8 cellular contexts compared by ENCODE assay signal in genomic region chr6:158040051-158040803, GRCh38. TPM values are rescaled to one million over a fixed set of nuclear protein-coding genes. Genes with fewer than 3 reads are reported as not detected.
DNase-seq lines count a peak whose midpoint lies in the region; ATAC-seq, FAIRE-seq and TF ChIP-seq lines count a peak whose summit lies in the region.

No MANE protein-coding gene starts in this region.

- H3K4me1 Mint-ChIP-seq in CD4-positive, CD25-positive, alpha-beta regulatory T cell = peaks cover 5 to 22% (median 16%) of the 10 kb centered on the region in 4 donors

- FAIRE-seq in bronchial epithelial cell (lab: Jason Lieb, UNC) = peak; percentile 13

- no peaks in the 10 kb centered on the region for H3K27me3 Mint-ChIP-seq in CD4-positive, CD25-positive, alpha-beta regulatory T cell

- H3K27ac Mint-ChIP-seq in CD4-positive, CD25-positive, alpha-beta regulatory T cell = peak overlapping the region in 2 of 3 donors; percentile 60 to 80

- H3K36me3 ChIP-seq in CD4-positive, CD25-positive, alpha-beta regulatory T cell (ENCODE audit: control insufficient read depth, insufficient read depth, low read length) = peaks cover 9% of the 10 kb centered on the region
- H3K36me3 ChIP-seq in bronchial epithelial cell (ENCODE audit: control insufficient read depth, insufficient read depth, low read length) = no peaks in the 10 kb centered on the region
- H3K36me3 ChIP-seq in lower lobe of right lung = no peaks in the 10 kb centered on the region
- no peaks in the 10 kb centered on the region for H3K36me3 ChIP-seq in urinary bladder (ENCODE audit: insufficient read depth)

- no peaks in the 10 kb centered on the region for H3K27me3 ChIP-seq in CD4-positive, CD25-positive, alpha-beta regulatory T cell (ENCODE audit: control insufficient read depth, insufficient read depth, low read length)
- H3K27me3 ChIP-seq in bronchial epithelial cell (ENCODE audit: control insufficient read depth, insufficient read depth, low read length) (no peaks in the 10 kb centered on the region), lower lobe of right lung (ENCODE audit: low read depth) (no peaks in the 10 kb centered on the region)

- H3K4me3 Mint-ChIP-seq in CD4-positive, CD25-positive, alpha-beta regulatory T cell = peak overlapping the region in 1 of 4 donors; percentile 28

- peak in 1 of 3 donors; percentile 82 for DNase-seq in CD4-positive, CD25-positive, alpha-beta regulatory T cell
- peak; percentile 92 for DNase-seq in HCEC 1CT
- DNase-seq in RKO (ENCODE audit: low spot score) = peak; percentile 33
- DNase-seq in bronchial epithelial cell (ENCODE audit: low read depth) = peak; percentile 96
- DNase-seq in lower lobe of right lung = peak; percentile 5
- DNase-seq in activated gamma-delta T cell (lab: John Stamatoyannopoulos, UW) = no peak
- no peak for DNase-seq in RPMI8226

- ATAC-seq in CD4-positive, CD25-positive, alpha-beta regulatory T cell (ENCODE audit: low read depth in 2 of 2) = peak; percentile 42 to 59
- ATAC-seq in lower lobe of right lung = peak; percentile 24 to 51

- no peak overlapping the region for H3K27ac ChIP-seq in CD4-positive, CD25-positive, alpha-beta regulatory T cell (ENCODE audit: insufficient read depth, low read length, poor library complexity, severe bottlenecking)
- H3K27ac ChIP-seq in lower lobe of right lung (peak overlapping the region; percentile 21), urinary bladder (ENCODE audit: low read depth) (peak overlapping the region; percentile 23)

- peaks cover 15% of the 10 kb centered on the region for H3K4me1 ChIP-seq in CD4-positive, CD25-positive, alpha-beta regulatory T cell (ENCODE audit: control insufficient read depth, insufficient read depth, low read length, poor library complexity, severe bottlenecking)
- H3K4me1 ChIP-seq in lower lobe of right lung = peaks cover 29% of the 10 kb centered on the region
- H3K4me1 ChIP-seq in urinary bladder (ENCODE audit: insufficient read depth) = peaks cover 2% of the 10 kb centered on the region

- peaks cover 42% of the 10 kb centered on the region for H3K36me3 Mint-ChIP-seq in CD4-positive, CD25-positive, alpha-beta regulatory T cell

- intact Hi-C loops in lower lobe of right lung (cut with DNase I) = no loop called here

- H3K9me3 Mint-ChIP-seq in CD4-positive, CD25-positive, alpha-beta regulatory T cell = peaks cover 0 to 5% (median 0%) of the 10 kb centered on the region in 7 donors

- H3K9me3 ChIP-seq in CD4-positive, CD25-positive, alpha-beta regulatory T cell (ENCODE audit: control insufficient read depth in 2 of 2, low read length in 2 of 2) = no peaks in the 10 kb centered on the region
- no peaks in the 10 kb centered on the region for H3K9me3 ChIP-seq in lower lobe of right lung

- no peak overlapping the region for H3K4me3 ChIP-seq in CD4-positive, CD25-positive, alpha-beta regulatory T cell (ENCODE audit: low read depth, low read length)
- H3K4me3 ChIP-seq in bronchial epithelial cell (ENCODE audit: low read depth, low read length) (no peak overlapping the region), lower lobe of right lung (no peak overlapping the region), urinary bladder (ENCODE audit: low read depth, low read length) (no peak overlapping the region)

- no peak for TF ChIP-seq CTCF in bronchial epithelial cell (IDR thresholded peaks at IDR 0.05; ENCODE audit: insufficient read depth, low read length, severe bottlenecking)
- TF ChIP-seq CTCF in lower lobe of right lung (IDR thresholded peaks at IDR 0.05) = no peak

- WGBS in urinary bladder = 25% methylated on average over 6 of the region's 6 CpGs

RNA-seq across cellular contexts. Expression of gene SYNJ2, which starts 58.6 kb away (rescaled TPM):
- 46.3 TPM for total RNA-seq in CD4-positive, CD25-positive, alpha-beta regulatory T cell
- polyA plus RNA-seq in CD4-positive, CD25-positive, alpha-beta regulatory T cell = 10 to 100 TPM in 2 of 4 donors, 1 to 10 TPM in 2; 6.4 to 12.4 (median 8.6) TPM
- total RNA-seq in bronchial epithelial cell = 7.4 and 8.2 TPM in 2 replicates
- total RNA-seq in lower lobe of right lung = 4.5 TPM
- total RNA-seq in urinary bladder = 14.3 TPM
- polyA plus RNA-seq in urinary bladder = 10.7 TPM

Comparison
In these comparisons a context has a peak if more than half of its experiments do, and no peak if none do; other contexts are left out.
1. DNase-seq: peak in HCEC 1CT (single experiment), RKO (single experiment), bronchial epithelial cell (single experiment) and lower lobe of right lung (single experiment); none in activated gamma-delta T cell (single experiment) and RPMI8226 (single experiment).